ENCODE assay signal across 8 cellular contexts in the genomic region with DNA sequence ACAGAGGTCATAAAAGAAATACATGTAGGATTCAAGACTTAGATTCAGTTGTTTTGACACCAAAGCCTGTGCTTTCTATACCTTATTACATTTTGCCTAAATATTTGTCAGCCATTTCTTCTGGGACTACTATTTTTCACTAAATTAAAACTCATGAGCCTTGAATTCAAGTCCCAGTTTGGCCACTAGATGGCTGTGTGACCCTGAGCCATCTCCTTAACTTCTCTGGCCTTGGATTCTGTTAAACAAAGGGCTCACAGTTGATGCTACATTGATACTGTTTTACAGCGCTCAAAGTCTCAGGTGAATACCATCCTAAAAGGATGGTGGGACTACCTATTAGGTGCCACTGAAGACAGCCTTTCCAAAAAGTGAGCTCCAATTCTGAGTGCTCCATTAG. TPM values are rescaled to one million over a fixed set of nuclear protein-coding genes. Genes with fewer than 3 reads are reported as not detected.
DNase-seq lines count a peak whose midpoint lies in the region; ATAC-seq and TF ChIP-seq lines count a peak whose summit lies in the region.

No MANE protein-coding gene starts in this region.

- no peak overlapping the region for H3K4me3 Mint-ChIP-seq in Calu3 (ENCODE audit: low read depth, unreplicated experiment)

- H3K9me3 ChIP-seq in thyroid gland, result no peaks in the 10 kb centered on the region

- no peaks in the 10 kb centered on the region for H3K9me3 Mint-ChIP-seq in Calu3 (ENCODE audit: low read depth, unreplicated experiment)

- no peaks in the 10 kb centered on the region for H3K4me1 Mint-ChIP-seq in Calu3 (ENCODE audit: low read depth, unreplicated experiment)

- intact Hi-C loops in Calu3 (cut with micrococcal nuclease; ENCODE audit: unreplicated experiment), result loop anchor here (1.0 to 5.0 kb wide), 4 partner anchors 42 to 540 kb away; no protein-coding TSS in a partner anchor
- intact Hi-C loops in thyroid gland (cut with DNase I), result no loop called here
- intact Hi-C loops in posterior cingulate gyrus (cut with DNase I), result no loop called here

- no peaks in the 10 kb centered on the region for H3K36me3 ChIP-seq in thyroid gland

- peak; percentile 57 for TF ChIP-seq CTCF in Calu3 (IDR thresholded peaks at IDR 0.05; ENCODE audit: unreplicated experiment)
- TF ChIP-seq CTCF in fibroblast of mammary gland (conservative IDR thresholded peaks at IDR 0.05; ENCODE audit: control insufficient read depth, insufficient read depth, low read depth, low read length), result peak; percentile 64
- TF ChIP-seq CTCF in thyroid gland (IDR thresholded peaks at IDR 0.05), result peak in 3 of 6 experiments; percentile 30 to 42 (median 41)

- no peaks in the 10 kb centered on the region for H3K36me3 Mint-ChIP-seq in Calu3 (ENCODE audit: insufficient read depth, unreplicated experiment)

- TF ChIP-seq POLR2A in thyroid gland (IDR thresholded peaks at IDR 0.05), result no peak

- DNase-seq in Calu3 (peak; percentile 28), NCI-H69 (lab: John Stamatoyannopoulos, UW) (peak; percentile 37), fibroblast of mammary gland (ENCODE audit: low read depth) (peak; percentile 51), thyroid gland (peak; percentile 5 to 13), A172 (ENCODE audit: low spot score) (no peak), posterior cingulate gyrus (no peak)

- H3K27ac ChIP-seq in thyroid gland, result no peak overlapping the region

- no TSS peak for BruUV-seq in Calu3 (replicated peaks; lab: Mats Ljungman, UMichigan)

- no peaks in the 10 kb centered on the region for H3K27me3 ChIP-seq in thyroid gland

- peak; percentile 72 for ATAC-seq in GM18868 (IDR thresholded peaks at IDR 0.05; ENCODE audit: unreplicated experiment)
- no peak for ATAC-seq in HG03039 (IDR thresholded peaks at IDR 0.05; ENCODE audit: unreplicated experiment)

- no peak overlapping the region for H3K4me3 ChIP-seq in fibroblast of mammary gland (ENCODE audit: control insufficient read depth, low read depth, low read length)
- no peak overlapping the region for H3K4me3 ChIP-seq in thyroid gland (replicated peaks in 1 of 3)

- 71 to 92% methylated on average over 1 of the region's 1 CpG for WGBS in thyroid gland, 2 donors

- no peaks in the 10 kb centered on the region for H3K27me3 Mint-ChIP-seq in Calu3 (ENCODE audit: unreplicated experiment)

- CTCF ChIA-PET in Calu3 (lab: Charles Lee), result no interaction called here

- H3K4me1 ChIP-seq in thyroid gland, result no peaks in the 10 kb centered on the region

- H3K27ac Mint-ChIP-seq in Calu3 (ENCODE audit: unreplicated experiment), result no peak overlapping the region

RNA-seq across cellular contexts. Expression of gene CCDC198, which starts 39.6 kb away (rescaled TPM):
- 58.7 and 81.3 TPM in 2 replicates for total RNA-seq in Calu3 (2022)
- not detected for total RNA-seq in thyroid gland
- total RNA-seq in A172 (2014; rRNA removed; shearing (Covaris generic)), result not detected in 2 replicates

Comparison
In these comparisons a context has a peak if more than half of its experiments do, and no peak if none do; other contexts are left out.
1. DNase-seq: peak in Calu3 (single experiment), NCI-H69 (single experiment), fibroblast of mammary gland (single experiment) and thyroid gland (2 of 2); none in A172 (single experiment) and posterior cingulate gyrus (0 of 10).
2. RNA of gene CCDC198, which starts 39.6 kb away (total RNA-seq): 58.7 to 81.3 TPM in Calu3; not detected in thyroid gland and not detected in A172; every median in the first group is over 10 times any median in the second.